In genomic region chr2:65061910-65062339, GRCh38 we compare ENCODE assay signal across 25 cellular contexts. TPM values are rescaled to one million over a fixed set of nuclear protein-coding genes. Genes with fewer than 3 reads are reported as not detected.
A peak's percentile ranks its signal among the peaks of the same experiment; 100 is the strongest.
DNase-seq lines count a peak whose midpoint lies in the region; ATAC-seq and TF ChIP-seq lines count a peak whose summit lies in the region.
"Had no signal": no experiment of that assay in that cellular context is flagged by ENCODE, and none has a peak within 500 bp of the region (broad histone marks: within the 10 kb centered on the region; RNA-seq: fewer than 3 reads in every experiment).

No MANE protein-coding gene starts in this region.

- H3K4me3 ChIP-seq in endodermal cell (ENCODE audit: low read length), result no peak overlapping the region
- H3K4me3 ChIP-seq in thyroid gland (replicated peaks in 1 of 3), result no peak overlapping the region
- no peak overlapping the region for H3K4me3 ChIP-seq in naive thymus-derived CD4-positive, alpha-beta T cell (ENCODE audit: low read length)
- H3K4me3 ChIP-seq: tibial nerve had no signal

- no peak for ATAC-seq in naive thymus-derived CD4-positive, alpha-beta T cell
- ATAC-seq: activated CD8-positive, alpha-beta T cell treated with anti-CD3 and anti-CD28 coated beads, Interleukin-2, amount 10 ng/mL, durations not matched to agents 7 days and 5 days; HCT116; HepG2; right cardiac atrium had no signal

- H3K4me1 Mint-ChIP-seq in endodermal cell (peaks cover 9% of the 10 kb centered on the region), neural crest cell (peaks cover 57% of the 10 kb centered on the region)
- H3K4me1 Mint-ChIP-seq in naive thymus-derived CD4-positive, alpha-beta T cell, result peaks cover 32 to 78% (median 62%) of the 10 kb centered on the region in 7 donors

- H3K36me3 ChIP-seq in endodermal cell (ENCODE audit: control insufficient read depth, insufficient read depth, low read length) (no peaks in the 10 kb centered on the region), thyroid gland (no peaks in the 10 kb centered on the region)
- no peaks in the 10 kb centered on the region for H3K36me3 ChIP-seq in naive thymus-derived CD4-positive, alpha-beta T cell (ENCODE audit: control insufficient read depth in 2 of 3, insufficient read depth in 3 of 3, low read length in 3 of 3)
- H3K36me3 ChIP-seq: tibial nerve had no signal

- H3K4me3 Mint-ChIP-seq in endodermal cell (no peak overlapping the region), neural crest cell (peak overlapping the region; percentile 48)
- H3K4me3 Mint-ChIP-seq in naive thymus-derived CD4-positive, alpha-beta T cell, result no peak overlapping the region
- H3K4me3 Mint-ChIP-seq: activated CD8-positive, alpha-beta T cell treated with anti-CD3 and anti-CD28 coated beads, Interleukin-2, amount 10 ng/mL, durations not matched to agents 7 days and 5 days; memory B cell had no signal

- H3K27ac Mint-ChIP-seq in endodermal cell (no peak overlapping the region), neural crest cell (ENCODE audit: unreplicated experiment) (peak overlapping the region; percentile 44)
- peak overlapping the region in 3 of 9 donors; percentile 56 to 67 (median 59) for H3K27ac Mint-ChIP-seq in naive thymus-derived CD4-positive, alpha-beta T cell
- H3K27ac Mint-ChIP-seq: activated CD8-positive, alpha-beta T cell treated with anti-CD3 and anti-CD28 coated beads, Interleukin-2, amount 10 ng/mL, durations not matched to agents 7 days and 5 days; memory B cell had no signal

- H3K9me3 Mint-ChIP-seq in endodermal cell (no peaks in the 10 kb centered on the region), neural crest cell (no peaks in the 10 kb centered on the region)
- H3K9me3 Mint-ChIP-seq in naive thymus-derived CD4-positive, alpha-beta T cell, result peaks cover 0 to 1% (median 0%) of the 10 kb centered on the region in 11 donors
- H3K9me3 Mint-ChIP-seq: memory B cell had no signal

- no peaks in the 10 kb centered on the region for H3K9me3 ChIP-seq in endodermal cell (ENCODE audit: control insufficient read depth, low read length)
- H3K9me3 ChIP-seq in thyroid gland, result no peaks in the 10 kb centered on the region
- no peaks in the 10 kb centered on the region for H3K9me3 ChIP-seq in naive thymus-derived CD4-positive, alpha-beta T cell (ENCODE audit: control insufficient read depth in 2 of 3, low read length in 3 of 3)
- H3K9me3 ChIP-seq: tibial nerve had no signal

- no peaks in the 10 kb centered on the region for H3K27me3 ChIP-seq in endodermal cell (ENCODE audit: control insufficient read depth, insufficient read depth, low read length, poor library complexity, severe bottlenecking)
- H3K27me3 ChIP-seq in thyroid gland, result no peaks in the 10 kb centered on the region
- H3K27me3 ChIP-seq in naive thymus-derived CD4-positive, alpha-beta T cell (ENCODE audit: control insufficient read depth in 2 of 2, insufficient read depth in 2 of 2, low read length in 2 of 2), result no peaks in the 10 kb centered on the region
- H3K27me3 ChIP-seq: tibial nerve had no signal

- peak; percentile 18 for DNase-seq in NCI-H2029 treated with DMSO at 0.1 percent for 48 hours (lab: John Stamatoyannopoulos, UW)
- DNase-seq in endodermal cell, result peak; percentile 31
- no peak for DNase-seq in neural crest cell (ENCODE audit: low read depth, low spot score)
- DNase-seq in thyroid gland, result peak; percentile 40 to 66
- DNase-seq in putamen (ENCODE audit: low spot score), result no peak
- DNase-seq in D341Med (ENCODE audit: low spot score), result no peak
- DNase-seq in naive thymus-derived CD4-positive, alpha-beta T cell, result no peak
- DNase-seq: activated CD8-positive, alpha-beta T cell treated with anti-CD3 and anti-CD28 coated beads, Interleukin-2, amount 10 ng/mL, durations not matched to agents 7 days and 5 days; activated effector memory CD4-positive, alpha-beta T cell treated with anti-CD3 and anti-CD28 coated beads, Interleukin-2, amount 50 U/mL, for 16 hours; activated T-cell treated with anti-CD3 and anti-CD28 coated beads for 4 hours; CD4-positive, CD25-positive, alpha-beta regulatory T cell; DMS 273 treated with DMSO at 0.1 percent for 48 hours; effector CD4-positive, alpha-beta T cell; kidney glomerular epithelial cell; NCI-H1105 treated with DMSO at 0.1 percent for 48 hours; NCI-H2107; NCI-H510A treated with DMSO at 0.1 percent for 48 hours; right cardiac atrium; stimulated activated CD4-positive, alpha-beta T cell treated with anti-CD3 and anti-CD28 coated beads, Interleukin-12 subunit alpha, Interleukin-12 subunit beta, amount 100 ng/mL, for 4 hours; stimulated activated CD4-positive, alpha-beta T cell treated with anti-CD3 and anti-CD28 coated beads, Interleukin-4, amount 100 ng/mL, for 24 hours; stimulated activated naive CD4-positive, alpha-beta T cell treated with Interleukin-2 at 50 U/mL for 16 hours had no signal

- POLR2A ChIA-PET in naive thymus-derived CD4-positive, alpha-beta T cell (lab: Charles Lee), result no interaction called here

- no peak overlapping the region for H3K9ac ChIP-seq in endodermal cell (ENCODE audit: extremely low read depth, low read length, poor library complexity, severe bottlenecking)

- H3K36me3 Mint-ChIP-seq in endodermal cell (ENCODE audit: low read depth), result peaks cover 7% of the 10 kb centered on the region
- no peaks in the 10 kb centered on the region for H3K36me3 Mint-ChIP-seq in neural crest cell (ENCODE audit: low read depth)
- H3K36me3 Mint-ChIP-seq in naive thymus-derived CD4-positive, alpha-beta T cell, result no peaks in the 10 kb centered on the region
- H3K36me3 Mint-ChIP-seq: CD4-positive, CD25-positive, alpha-beta regulatory T cell; memory B cell had no signal

- H3K27me3 Mint-ChIP-seq in endodermal cell (ENCODE audit: insufficient read depth), result no peaks in the 10 kb centered on the region
- no peaks in the 10 kb centered on the region for H3K27me3 Mint-ChIP-seq in neural crest cell (ENCODE audit: low read depth)
- no peaks in the 10 kb centered on the region for H3K27me3 Mint-ChIP-seq in naive thymus-derived CD4-positive, alpha-beta T cell
- H3K27me3 Mint-ChIP-seq: CD4-positive, CD25-positive, alpha-beta regulatory T cell; memory B cell had no signal

- H3K27ac ChIP-seq in endodermal cell (ENCODE audit: low read depth, low read length) (no peak overlapping the region), thyroid gland (peak overlapping the region in 2 of 3 donors; percentile 23 to 50)
- H3K27ac ChIP-seq in naive thymus-derived CD4-positive, alpha-beta T cell (ENCODE audit: low read depth, low read length), result no peak overlapping the region

- no peak for TF ChIP-seq POLR2A in thyroid gland (IDR thresholded peaks at IDR 0.05)

- TF ChIP-seq CTCF in endodermal cell (conservative IDR thresholded peaks at IDR 0.05) (no peak), neural crest cell (conservative IDR thresholded peaks at IDR 0.05) (no peak), thyroid gland (IDR thresholded peaks at IDR 0.05) (no peak)

- CTCF ChIA-PET in naive thymus-derived CD4-positive, alpha-beta T cell (lab: Charles Lee), result interaction anchor here (0.8 to 1.2 kb wide), 4 partner anchors 14 to 125 kb away, joined by 3 read pairs; partner anchors contain the start of gene RAB1A

- H3K4me1 ChIP-seq in endodermal cell (ENCODE audit: control insufficient read depth, insufficient read depth, low read length), result no peaks in the 10 kb centered on the region
- peaks cover 40 to 82% of the 10 kb centered on the region in 2 donors for H3K4me1 ChIP-seq in thyroid gland
- peaks cover 10 to 31% of the 10 kb centered on the region in 2 donors for H3K4me1 ChIP-seq in naive thymus-derived CD4-positive, alpha-beta T cell (ENCODE audit: control insufficient read depth in 2 of 2, insufficient read depth in 2 of 2, low read length in 2 of 2)

- intact Hi-C loops in thyroid gland (cut with DNase I), result loop anchor here (5.0 kb wide), 1 partner anchor 75 kb away; no protein-coding TSS in a partner anchor
- intact Hi-C loops in naive thymus-derived CD4-positive, alpha-beta T cell (cut with micrococcal nuclease), result no loop called here

- WGBS in endodermal cell (ENCODE audit: insufficient coverage in 1 of 2, insufficient read length in 1 of 2), 2 experiments, result 96 to 100% methylated on average over 7 to 8 of the region's 8 CpGs
- WGBS in thyroid gland, 2 donors, result 90 to 98% methylated on average over 6 to 8 of the region's 8 CpGs

RNA-seq across cellular contexts. Expression of gene CEP68, which starts 5.7 kb away (rescaled TPM):
- total RNA-seq in endodermal cell (10 to 100 TPM; 13.7 to 17.7 TPM), neural crest cell (25.0 and 29.0 TPM in 2 replicates), thyroid gland (10 to 100 TPM; 19.8 to 34.1 (median 27.5) TPM)
- 18.0 TPM for polyA plus RNA-seq in endodermal cell (2013, experiment 1 of 2)
- polyA plus RNA-seq in endodermal cell (2013, experiment 2 of 2), result 17.7 TPM
- total RNA-seq in naive thymus-derived CD4-positive, alpha-beta T cell, result 10 to 100 TPM in 4 of 5 experiments, 1 to 10 TPM in 1; 8.5 to 52.0 (median 20.8) TPM
- 10 to 100 TPM; 25.6 to 36.0 TPM for polyA plus RNA-seq in naive thymus-derived CD4-positive, alpha-beta T cell

Comparison
In these comparisons a context has a peak if more than half of its experiments do, and no peak if none do; other contexts are left out.
1. DNase-seq: peak in NCI-H2029 treated with DMSO at 0.1 percent for 48 hours (single experiment), endodermal cell (single experiment) and thyroid gland (2 of 2); none in neural crest cell (single experiment), putamen (single experiment), D341Med (single experiment) and naive thymus-derived CD4-positive, alpha-beta T cell (0 of 9).
2. H3K27ac ChIP-seq: peak in thyroid gland (2 of 3); none in endodermal cell (single experiment) and naive thymus-derived CD4-positive, alpha-beta T cell (single experiment).